ENCODE assay signal across 19 cellular contexts in the genomic region with DNA sequence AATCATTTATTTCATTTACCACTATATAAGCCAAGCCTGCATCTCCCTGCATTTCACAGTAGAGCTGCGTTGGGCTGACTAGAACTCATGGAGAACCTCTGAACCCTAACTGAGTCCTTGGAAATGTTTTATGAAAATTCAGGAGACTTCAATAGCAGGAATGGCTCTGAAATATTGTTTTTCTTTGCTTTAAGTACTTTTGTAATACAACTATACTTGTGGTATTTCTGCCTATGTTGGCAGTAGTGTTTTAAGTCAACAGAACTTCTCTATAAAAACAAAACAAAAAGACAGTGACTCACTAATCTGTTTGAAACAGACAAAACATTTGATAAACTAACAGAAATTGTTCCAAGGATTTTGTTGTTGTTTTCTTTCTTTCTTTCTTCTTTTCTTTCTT.
"Had no signal": no experiment of that assay in that cellular context is flagged by ENCODE, and none has a peak within 500 bp of the region (broad histone marks: within the 10 kb centered on the region; RNA-seq: fewer than 3 reads in every experiment).

No MANE protein-coding gene starts in this region.

- H3K36me3 ChIP-seq: adrenal gland, left lung, right atrium auricular region, upper lobe of left lung had no signal

- H3K27ac ChIP-seq: adrenal gland, left lung, right atrium auricular region, upper lobe of left lung had no signal

- H3K27me3 ChIP-seq: adrenal gland, left lung, right atrium auricular region, upper lobe of left lung had no signal

- H3K9me3 ChIP-seq: adrenal gland, left lung, mucosa of descending colon, upper lobe of left lung had no signal

- DNase-seq: activated CD4-positive, alpha-beta memory T cell treated with anti-CD3 and anti-CD28 coated beads for 36 hours; activated CD8-positive, alpha-beta memory T cell treated with anti-CD3 and anti-CD28 coated beads, Interleukin-2, amount 10 ng/mL, durations not matched to agents 7 days and 5 days; activated effector memory CD4-positive, alpha-beta T cell treated with Interleukin-2 at 50 U/mL for 16 hours; activated naive CD4-positive, alpha-beta T cell treated with anti-CD3 and anti-CD28 coated beads, Interleukin-2, amount 50 U/mL, for 16 hours; activated T-cell treated with anti-CD3 and anti-CD28 coated beads, Interleukin-2, amount 50 U/mL, for 24 hours; adrenal gland; effector memory CD8-positive, alpha-beta T cell; glutamatergic neuron; hypothalamus; kidney; left lung; mammary epithelial cell; mucosa of descending colon; naive thymus-derived CD4-positive, alpha-beta T cell; posterior cingulate gyrus; small intestine; T-helper 1 cell; upper lobe of left lung had no signal

- ATAC-seq: activated CD8-positive, alpha-beta memory T cell treated with anti-CD3 and anti-CD28 coated beads, Interleukin-2, amount 10 ng/mL, durations not matched to agents 7 days and 5 days; effector memory CD8-positive, alpha-beta T cell; left lung; mucosa of descending colon; naive thymus-derived CD4-positive, alpha-beta T cell had no signal

- H3K4me1 ChIP-seq: adrenal gland, left lung, right atrium auricular region, upper lobe of left lung had no signal

- H3K4me3 ChIP-seq: adrenal gland, left lung, mucosa of descending colon, right atrium auricular region, upper lobe of left lung had no signal
